In genomic region chr1:31595836-31596736, GRCh38 we compare ENCODE assay signal across 26 cellular contexts. TPM values are rescaled to one million over a fixed set of nuclear protein-coding genes. Genes with fewer than 3 reads are reported as not detected.
DNase-seq lines count a peak whose midpoint lies in the region; ATAC-seq lines count a peak whose summit lies in the region.
"Had no signal": no experiment of that assay in that cellular context is flagged by ENCODE, and none has a peak within 500 bp of the region (broad histone marks: within the 10 kb centered on the region; RNA-seq: fewer than 3 reads in every experiment).

No MANE protein-coding gene starts in this region.

- H3K4me1 ChIP-seq in right cardiac atrium (ENCODE audit: control insufficient read depth, insufficient read depth, low read length) (peaks cover 9% of the 10 kb centered on the region), subcutaneous abdominal adipose tissue (ENCODE audit: control insufficient read depth in 5 of 5, insufficient read depth in 5 of 5, low read length in 5 of 5) (peaks cover 0 to 37% (median 12%) of the 10 kb centered on the region in 5 donors)
- H3K4me1 ChIP-seq: right atrium auricular region, tibial nerve had no signal

- no peak overlapping the region for H3K9ac ChIP-seq in subcutaneous abdominal adipose tissue (ENCODE audit: low read length in 5 of 5)

- DNase-seq in right cardiac atrium (no peak), left ventricle myocardium superior (no peak), NCI-H1694 (lab: John Stamatoyannopoulos, UW) (peak; percentile 38), dermis microvascular lymphatic vessel endothelial cell (ENCODE audit: low read depth in 2 of 2) (peak; percentile 64 to 81), NCI-H526 treated with DMSO at 0.1 percent for 48 hours (lab: John Stamatoyannopoulos, UW) (no peak), NCI-H1092 (lab: John Stamatoyannopoulos, UW) (no peak), sciatic nerve (ENCODE audit: low spot score) (no peak)
- DNase-seq: activated naive CD4-positive, alpha-beta T cell treated with Interleukin-2 at 50 U/mL for 16 hours; activated T-cell treated with anti-CD3 and anti-CD28 coated beads for 4 hours; amygdala; caudate nucleus; DND-41; foreskin fibroblast; mesenchymal stem cell; naive thymus-derived CD8-positive, alpha-beta T cell; NCI-H2107; NCI-H526; SIG-M5; T-helper 1 cell; WERI-Rb-1 had no signal

- intact Hi-C loops in right cardiac atrium (cut with DNase I) (no loop called here), left ventricle myocardium superior (cut with micrococcal nuclease) (loop anchor here (5.0 kb wide), 1 partner anchor 34 kb away; no protein-coding TSS in a partner anchor), sciatic nerve (cut with DNase I) (no loop called here)

- H3K4me3 ChIP-seq in right cardiac atrium (ENCODE audit: low read length) (no peak overlapping the region), subcutaneous abdominal adipose tissue (ENCODE audit: low read depth in 1 of 5, low read length in 5 of 5) (no peak overlapping the region)
- H3K4me3 ChIP-seq: right atrium auricular region, tibial nerve had no signal

- H3K9me3 ChIP-seq in right cardiac atrium (ENCODE audit: control insufficient read depth, low read length) = no peaks in the 10 kb centered on the region
- H3K9me3 ChIP-seq in subcutaneous abdominal adipose tissue (ENCODE audit: control insufficient read depth in 5 of 5, low read length in 5 of 5) = no peaks in the 10 kb centered on the region
- H3K9me3 ChIP-seq: right atrium auricular region, tibial nerve had no signal

- ATAC-seq in right cardiac atrium = peak in 1 of 2 donors; percentile 27
- no peak for ATAC-seq in left ventricle myocardium superior
- ATAC-seq in sciatic nerve = no peak
- ATAC-seq: naive thymus-derived CD8-positive, alpha-beta T cell had no signal

- 85% methylated on average over 4 of the region's 4 CpGs for WGBS in right cardiac atrium

- H3K27ac ChIP-seq in right cardiac atrium (ENCODE audit: low read length) (peak overlapping the region; percentile 15), subcutaneous abdominal adipose tissue (ENCODE audit: low read depth, low read length) (peak overlapping the region; percentile 19)
- H3K27ac ChIP-seq: tibial nerve, WERI-Rb-1 had no signal

- H3K27me3 ChIP-seq in right cardiac atrium (ENCODE audit: control insufficient read depth, insufficient read depth) (no peaks in the 10 kb centered on the region), subcutaneous abdominal adipose tissue (ENCODE audit: control insufficient read depth in 5 of 5, insufficient read depth in 4 of 5, low read length in 5 of 5) (no peaks in the 10 kb centered on the region)
- H3K27me3 ChIP-seq: right atrium auricular region, tibial nerve had no signal

- no peaks in the 10 kb centered on the region for H3K36me3 ChIP-seq in subcutaneous abdominal adipose tissue (ENCODE audit: control insufficient read depth in 5 of 5, insufficient read depth in 5 of 5, low read length in 5 of 5)
- H3K36me3 ChIP-seq: right atrium auricular region, tibial nerve, WERI-Rb-1 had no signal

RNA-seq across cellular contexts. Expression of gene TINAGL1, which starts 19.8 kb away (rescaled TPM):
- total RNA-seq in right cardiac atrium (100 to 1,000 TPM in 3 of 4 donors, 10 to 100 TPM in 1; 94.7 to 141 (median 122) TPM), left ventricle myocardium superior (274 TPM), dermis microvascular lymphatic vessel endothelial cell (273 and 289 TPM in 2 replicates), sciatic nerve (91.9 TPM)
- 186 TPM for polyA plus RNA-seq in right cardiac atrium
- total RNA-seq: naive thymus-derived CD8-positive, alpha-beta T cell had no signal
- polyA plus RNA-seq: naive thymus-derived CD8-positive, alpha-beta T cell had no signal

RNA-seq across cellular contexts. Expression of gene HCRTR1, which starts 21.4 kb away (rescaled TPM):
- total RNA-seq in right cardiac atrium (under 1 TPM in 2 of 4 donors, not detected in 2; 0.14 to 0.37 TPM), left ventricle myocardium superior (0.67 TPM), dermis microvascular lymphatic vessel endothelial cell (0.77 and 2.8 TPM in 2 replicates), sciatic nerve (0.31 TPM)
- 0.18 TPM for polyA plus RNA-seq in right cardiac atrium
- total RNA-seq: epithelial cell of proximal tubule; kidney epithelial cell; naive thymus-derived CD8-positive, alpha-beta T cell; osteoblast had no signal
- polyA plus RNA-seq: naive thymus-derived CD8-positive, alpha-beta T cell had no signal

RNA-seq across cellular contexts. Expression of gene PEF1, which starts 48.6 kb away (rescaled TPM):
- 10 to 100 TPM; 38.6 to 46.0 (median 42.2) TPM for total RNA-seq in right cardiac atrium
- polyA plus RNA-seq in right cardiac atrium = 47.7 TPM
- total RNA-seq in left ventricle myocardium superior = 34.1 TPM
- total RNA-seq in dermis microvascular lymphatic vessel endothelial cell = 103 and 141 TPM in 2 replicates
- total RNA-seq in sciatic nerve = 56.7 TPM

Comparison
In these comparisons a context has a peak if more than half of its experiments do, and no peak if none do; other contexts are left out.
1. DNase-seq: peak in NCI-H1694 (single experiment) and dermis microvascular lymphatic vessel endothelial cell (2 of 2); none in right cardiac atrium (0 of 3), left ventricle myocardium superior (single experiment), NCI-H526 treated with DMSO at 0.1 percent for 48 hours (single experiment), NCI-H1092 (single experiment) and sciatic nerve (single experiment).